Comparison of ENCODE assay signal across 8 cellular contexts in genomic region chr5:177362871-177363507, GRCh38. TPM values are rescaled to one million over a fixed set of nuclear protein-coding genes. Genes with fewer than 3 reads are reported as not detected.
DNase-seq lines count a peak whose midpoint lies in the region; ATAC-seq, FAIRE-seq and TF ChIP-seq lines count a peak whose summit lies in the region.

No MANE protein-coding gene starts in this region.

- no peak for TF ChIP-seq POLR2A in GM12891 (IDR thresholded peaks at IDR 0.05; ENCODE audit: low read depth, low read length)
- TF ChIP-seq POLR2A in sigmoid colon (IDR thresholded peaks at IDR 0.05) = no peak

- DNase-seq in GM12891 (ENCODE audit: insufficient read length, low spot score) (peak; percentile 64), RWPE2 (ENCODE audit: low spot score) (peak; percentile 73), heart right ventricle (peak; percentile 41 to 68), sigmoid colon (peak; percentile 69), cerebellar nuclear complex (lab: John Stamatoyannopoulos, UW) (no peak)

- H3K36me3 ChIP-seq in RWPE2 (ENCODE audit: low read depth) (no peaks in the 10 kb centered on the region), heart right ventricle (peaks cover 0 to 12% (median 0%) of the 10 kb centered on the region in 9 donors), sigmoid colon (no peaks in the 10 kb centered on the region)

- WGBS in heart right ventricle, 2 donors = 4 to 6% methylated on average over 48 to 49 of the region's 49 CpGs
- 1 to 3% methylated on average over 49 of the region's 49 CpGs for WGBS in sigmoid colon, 2 donors

- H3K9me3 ChIP-seq in RWPE2 (ENCODE audit: severe bottlenecking) (no peaks in the 10 kb centered on the region), heart right ventricle (no peaks in the 10 kb centered on the region), sigmoid colon (no peaks in the 10 kb centered on the region)

- H3K4me1 Mint-ChIP-seq in activated naive CD4-positive, alpha-beta T cell treated with anti-CD3 and anti-CD28 coated beads, Interleukin-2, amount 50 U/mL, for 24 hours = peaks cover 73% of the 10 kb centered on the region

- no peaks in the 10 kb centered on the region for H3K9me3 Mint-ChIP-seq in activated naive CD4-positive, alpha-beta T cell treated with anti-CD3 and anti-CD28 coated beads, Interleukin-2, amount 50 U/mL, for 24 hours

- H3K27ac Mint-ChIP-seq in activated naive CD4-positive, alpha-beta T cell treated with anti-CD3 and anti-CD28 coated beads, Interleukin-2, amount 50 U/mL, for 24 hours = peak overlapping the region; percentile 51

- intact Hi-C loops in heart right ventricle (cut with DNase I) = loop anchor here in 2 of 10 donors (10.0 kb wide), 2 partner anchors 48 to 248 kb away; partner anchors contain the start of gene MXD3 (in 1 of the 2)
- intact Hi-C loops in sigmoid colon (cut with DNase I) = no loop called here

- TF ChIP-seq CTCF in RWPE2 (IDR thresholded peaks at IDR 0.05; ENCODE audit: poor library complexity, severe bottlenecking) = peak; percentile 10
- no peak for TF ChIP-seq CTCF in heart right ventricle (IDR thresholded peaks at IDR 0.05)
- no peak for TF ChIP-seq CTCF in sigmoid colon (IDR thresholded peaks at IDR 0.05)

- H3K27ac ChIP-seq in RWPE2 (ENCODE audit: poor library complexity, severe bottlenecking) (peak overlapping the region; percentile 29), heart right ventricle (peak overlapping the region in 1 of 10 donors; percentile 74), sigmoid colon (peak overlapping the region in 3 of 4 donors; percentile 10 to 54 (median 11))

- H3K27me3 ChIP-seq in RWPE2 (ENCODE audit: insufficient read depth, poor library complexity, severe bottlenecking) (no peaks in the 10 kb centered on the region), heart right ventricle (no peaks in the 10 kb centered on the region), sigmoid colon (peaks cover 0 to 12% (median 0%) of the 10 kb centered on the region in 3 donors)

- no peak for TF ChIP-seq EP300 in sigmoid colon (IDR thresholded peaks at IDR 0.05)

- H3K4me1 ChIP-seq in RWPE2 (ENCODE audit: insufficient read depth, poor library complexity, severe bottlenecking) (peaks cover 8% of the 10 kb centered on the region), heart right ventricle (peaks cover 3 to 84% (median 43%) of the 10 kb centered on the region in 9 donors), sigmoid colon (peaks cover 0 to 45% (median 36%) of the 10 kb centered on the region in 4 donors)

- H3K27me3 Mint-ChIP-seq in activated naive CD4-positive, alpha-beta T cell treated with anti-CD3 and anti-CD28 coated beads, Interleukin-2, amount 50 U/mL, for 24 hours = no peaks in the 10 kb centered on the region

- peak; percentile 94 for FAIRE-seq in GM12891 (lab: Jason Lieb, UNC)

- peaks cover 2% of the 10 kb centered on the region for H3K36me3 Mint-ChIP-seq in activated naive CD4-positive, alpha-beta T cell treated with anti-CD3 and anti-CD28 coated beads, Interleukin-2, amount 50 U/mL, for 24 hours

- peak; percentile 45 for ATAC-seq in HG03342 (IDR thresholded peaks at IDR 0.05; ENCODE audit: unreplicated experiment)
- ATAC-seq in RWPE2 (ENCODE audit: low read depth) = peak; percentile 78
- ATAC-seq in heart right ventricle = peak; percentile 32 to 55 (median 47)
- ATAC-seq in HG03469 (IDR thresholded peaks at IDR 0.05; ENCODE audit: unreplicated experiment) = no peak

- H3K4me3 ChIP-seq in RWPE2 (ENCODE audit: severe bottlenecking) (peak overlapping the region; percentile 41), heart right ventricle (peak overlapping the region; percentile 9 to 55 (median 44)), sigmoid colon (peak overlapping the region; percentile 19 to 52 (median 45))

- peak overlapping the region; percentile 81 for H3K4me3 Mint-ChIP-seq in activated naive CD4-positive, alpha-beta T cell treated with anti-CD3 and anti-CD28 coated beads, Interleukin-2, amount 50 U/mL, for 24 hours

TF ChIP-seq in GM12891, 5 proteins besides CTCF, POLR2A, EP300 and RAD21:
- TF ChIP-seq SPI1 (IDR thresholded peaks at IDR 0.05; ENCODE audit: low read depth, low read length) (no peak), POU2F2 (IDR thresholded peaks at IDR 0.05; ENCODE audit: low read depth, low read length) (no peak), TAF1 (IDR thresholded peaks at IDR 0.05; ENCODE audit: low read depth, low read length) (no peak), PAX5 (IDR thresholded peaks at IDR 0.05; ENCODE audit: insufficient read depth, low read length, severe bottlenecking) (no peak), POLR2AphosphoS5 (IDR thresholded peaks at IDR 0.05; ENCODE audit: low read depth, low read length) (no peak)

RNA-seq across cellular contexts. Expression of gene RGS14, which starts 5.3 kb away (rescaled TPM):
- 43.2 TPM for polyA plus RNA-seq in GM12891 (2012; ENCODE audit: low read depth, missing spikeins)
- total RNA-seq in heart right ventricle = 1 to 10 TPM; 2.2 to 9.6 (median 4.5) TPM
- 1 to 10 TPM; 2.6 to 3.9 TPM for polyA plus RNA-seq in heart right ventricle
- 10 to 100 TPM in 3 of 4 donors, 1 to 10 TPM in 1; 9.6 to 26.6 (median 16.7) TPM for total RNA-seq in sigmoid colon
- 10 to 100 TPM; 12.7 to 21.0 (median 16.2) TPM for polyA plus RNA-seq in sigmoid colon

RNA-seq across cellular contexts. Expression of gene LMAN2, which starts 11.5 kb away (rescaled TPM):
- polyA plus RNA-seq in GM12891 (2012; ENCODE audit: low read depth, missing spikeins) = 139 TPM
- total RNA-seq in heart right ventricle = 100 to 1,000 TPM in 1 of 10 donors, 10 to 100 TPM in 9; 46.3 to 111 (median 56.3) TPM
- 100 to 1,000 TPM in 1 of 2 donors, 10 to 100 TPM in 1; 47.4 to 215 TPM for polyA plus RNA-seq in heart right ventricle
- 100 to 1,000 TPM in 2 of 4 donors, 10 to 100 TPM in 2; 87.5 to 169 (median 98.2) TPM for total RNA-seq in sigmoid colon
- 100 to 1,000 TPM in 2 of 3 donors, 10 to 100 TPM in 1; 62.5 to 244 (median 115) TPM for polyA plus RNA-seq in sigmoid colon

RNA-seq across cellular contexts. Expression of gene SLC34A1, which starts 21.2 kb away (rescaled TPM):
- polyA plus RNA-seq in GM12891 (2012; ENCODE audit: low read depth, missing spikeins) = 0.13 TPM
- under 1 TPM in 1 of 10 donors, not detected in 9; 0.12 TPM for total RNA-seq in heart right ventricle
- not detected for polyA plus RNA-seq in heart right ventricle
- not detected for total RNA-seq in sigmoid colon
- under 1 TPM in 1 of 3 donors, not detected in 2; 0.04 TPM for polyA plus RNA-seq in sigmoid colon

RNA-seq across cellular contexts. Expression of gene PFN3, which starts 37.5 kb away (rescaled TPM):
- polyA plus RNA-seq in GM12891 (2012; ENCODE audit: low read depth, missing spikeins) = not detected
- total RNA-seq in heart right ventricle = not detected
- not detected for polyA plus RNA-seq in heart right ventricle
- total RNA-seq in sigmoid colon = not detected
- not detected for polyA plus RNA-seq in sigmoid colon

RNA-seq across cellular contexts. Expression of gene F12, which starts 46.4 kb away (rescaled TPM):
- 4.7 TPM for polyA plus RNA-seq in GM12891 (2012; ENCODE audit: low read depth, missing spikeins)
- total RNA-seq in heart right ventricle = under 1 TPM in 1 of 10 donors, not detected in 9; 0.25 TPM
- under 1 TPM; 0.28 to 0.37 TPM for polyA plus RNA-seq in heart right ventricle
- total RNA-seq in sigmoid colon = under 1 TPM in 3 of 4 donors, not detected in 1; 0.36 to 0.83 (median 0.81) TPM
- polyA plus RNA-seq in sigmoid colon = 10 to 100 TPM in 1 of 3 donors, 1 to 10 TPM in 2; 3.6 to 14.0 (median 8.1) TPM

Comparison
In these comparisons a context has a peak if more than half of its experiments do, and no peak if none do; other contexts are left out.
1. DNase-seq: peak in GM12891 (single experiment), RWPE2 (single experiment), heart right ventricle (2 of 2) and sigmoid colon (single experiment); none in cerebellar nuclear complex (0 of 2).
2. Peak in every context shown above with its lines, with median percentiles within 50 percentile points of each other: H3K4me3 ChIP-seq.